Comparison of ENCODE assay signal across 14 cellular contexts in genomic region chr13:45333251-45333972, GRCh38. TPM values are rescaled to one million over a fixed set of nuclear protein-coding genes. Genes with fewer than 3 reads are reported as not detected.
DNase-seq lines count a peak whose midpoint lies in the region; ATAC-seq, FAIRE-seq and TF ChIP-seq lines count a peak whose summit lies in the region.
"Had no signal": no experiment of that assay in that cellular context is flagged by ENCODE, and none has a peak within 500 bp of the region (broad histone marks: within the 10 kb centered on the region; RNA-seq: fewer than 3 reads in every experiment).

No MANE protein-coding gene starts in this region.

- FAIRE-seq in pancreas (lab: Jason Lieb, UNC) = no peak

- H3K9me3 ChIP-seq in cardiac muscle cell (ENCODE audit: low read depth) (no peaks in the 10 kb centered on the region), heart left ventricle (no peaks in the 10 kb centered on the region), thoracic aorta (no peaks in the 10 kb centered on the region), pancreas (no peaks in the 10 kb centered on the region)
- H3K9me3 ChIP-seq in effector memory CD4-positive, alpha-beta T cell (ENCODE audit: control insufficient read depth, low read length) = no peaks in the 10 kb centered on the region
- H3K9me3 ChIP-seq: sigmoid colon had no signal

- DNase-seq in cardiac muscle cell (ENCODE audit: low read depth in 1 of 2, low spot score in 1 of 2) (no peak), heart left ventricle (no peak), NB4 (ENCODE audit: low read depth) (peak; percentile 49), thoracic aorta (ENCODE audit: low spot score) (no peak), NCI-H146 treated with DMSO at 0.1 percent for 48 hours (lab: John Stamatoyannopoulos, UW; ENCODE audit: unreplicated experiment) (no peak), pancreas (no peak)
- DNase-seq in effector memory CD4-positive, alpha-beta T cell = no peak
- DNase-seq: caudate nucleus; DMS153; foreskin keratinocyte; NCI-H1436; sigmoid colon; stimulated activated CD8-positive, alpha-beta memory T cell treated with anti-CD3 and anti-CD28 coated beads, Interleukin-4, amount 100 ng/mL, for 48 hours had no signal

- intact Hi-C loops in heart left ventricle (cut with DNase I) = no loop called here
- intact Hi-C loops in pancreas (cut with DNase I) = no loop called here

- ATAC-seq in heart left ventricle = no peak
- ATAC-seq in thoracic aorta (ENCODE audit: insufficient number of reproducible peaks, low FRiP score, low read depth) = no peak
- ATAC-seq in HG03045 (IDR thresholded peaks at IDR 0.05; ENCODE audit: unreplicated experiment) = no peak
- no peak for ATAC-seq in pancreas

- H3K4me3 ChIP-seq in cardiac muscle cell = no peak overlapping the region
- no peak overlapping the region for H3K4me3 ChIP-seq in heart left ventricle
- H3K4me3 ChIP-seq in NB4 (ENCODE audit: low read depth, low read length) = no peak overlapping the region
- no peak overlapping the region for H3K4me3 ChIP-seq in effector memory CD4-positive, alpha-beta T cell (ENCODE audit: insufficient read depth, low read depth, low read length, poor library complexity, severe bottlenecking)
- no peak overlapping the region for H3K4me3 ChIP-seq in thoracic aorta
- no peak overlapping the region for H3K4me3 ChIP-seq in pancreas
- H3K4me3 ChIP-seq: sigmoid colon had no signal

- TF ChIP-seq POLR2A in heart left ventricle (IDR thresholded peaks at IDR 0.05) (no peak), NB4 (IDR thresholded peaks at IDR 0.05; ENCODE audit: extremely low read depth, insufficient read length) (peak; percentile 16)

- H3K36me3 ChIP-seq in cardiac muscle cell (peaks cover 39% of the 10 kb centered on the region), heart left ventricle (peaks cover 0 to 55% (median 44%) of the 10 kb centered on the region in 9 donors), thoracic aorta (peaks cover 31% of the 10 kb centered on the region), pancreas (peaks cover 9 to 34% (median 15%) of the 10 kb centered on the region in 3 donors)
- H3K36me3 ChIP-seq in effector memory CD4-positive, alpha-beta T cell (ENCODE audit: control insufficient read depth, insufficient read depth, low read length) = peaks cover 26% of the 10 kb centered on the region

- 73 to 83% (median 78%) methylated on average over 3 of the region's 3 CpGs for WGBS in heart left ventricle, 4 donors
- WGBS in pancreas, 2 donors = 50 to 58% methylated on average over 3 of the region's 3 CpGs

- H3K27me3 ChIP-seq in cardiac muscle cell (no peaks in the 10 kb centered on the region), heart left ventricle (no peaks in the 10 kb centered on the region), thoracic aorta (replicated peaks; ENCODE audit: insufficient read depth) (no peaks in the 10 kb centered on the region), pancreas (no peaks in the 10 kb centered on the region)
- no peaks in the 10 kb centered on the region for H3K27me3 ChIP-seq in effector memory CD4-positive, alpha-beta T cell (replicated peaks; ENCODE audit: control insufficient read depth, insufficient read depth, low read length, poor library complexity, severe bottlenecking)
- H3K27me3 ChIP-seq: foreskin keratinocyte, sigmoid colon had no signal

- H3K4me1 ChIP-seq in cardiac muscle cell (ENCODE audit: low read depth) = peaks cover 3% of the 10 kb centered on the region
- H3K4me1 ChIP-seq in heart left ventricle = peaks cover 9 to 98% (median 80%) of the 10 kb centered on the region in 12 donors
- H3K4me1 ChIP-seq in effector memory CD4-positive, alpha-beta T cell (ENCODE audit: control insufficient read depth, insufficient read depth, low read length, poor library complexity, severe bottlenecking) = peaks cover 51% of the 10 kb centered on the region
- H3K4me1 ChIP-seq in thoracic aorta (ENCODE audit: control insufficient read depth in 1 of 2, low read depth in 2 of 2) = peaks cover 68 to 97% of the 10 kb centered on the region in 2 donors
- H3K4me1 ChIP-seq in pancreas = peaks cover 14 to 62% (median 25%) of the 10 kb centered on the region in 3 donors

- H3K27ac ChIP-seq in cardiac muscle cell (peak overlapping the region; percentile 39), heart left ventricle (peak overlapping the region in 4 of 12 donors; percentile 2 to 73 (median 28)), thoracic aorta (peak overlapping the region; percentile 31 to 36), pancreas (no peak overlapping the region)
- H3K27ac ChIP-seq in effector memory CD4-positive, alpha-beta T cell (ENCODE audit: insufficient read depth, low read length, poor library complexity, severe bottlenecking) = peak overlapping the region; percentile 32
- H3K27ac ChIP-seq: foreskin keratinocyte had no signal

- TF ChIP-seq CTCF in cardiac muscle cell (IDR thresholded peaks at IDR 0.05; ENCODE audit: low read depth, low read length) (no peak), heart left ventricle (IDR thresholded peaks at IDR 0.05) (no peak), NB4 (IDR thresholded peaks at IDR 0.05; ENCODE audit: low read depth, low read length) (no peak), thoracic aorta (IDR thresholded peaks at IDR 0.05) (no peak), pancreas (IDR thresholded peaks at IDR 0.05) (no peak)

RNA-seq across cellular contexts. Expression of gene TPT1, which starts 7.6 kb away (rescaled TPM):
- total RNA-seq in cardiac muscle cell (1,619 and 1,761 TPM in 2 replicates), heart left ventricle (1,000 to 10,000 TPM; 1,738 to 4,300 (median 3,888) TPM), thoracic aorta (1,000 to 10,000 TPM; 1,970 to 2,340 TPM), pancreas (1,000 to 10,000 TPM; 2,995 to 3,873 (median 3,563) TPM)
- polyA plus RNA-seq in cardiac muscle cell (823 and 843 TPM in 2 replicates), heart left ventricle (1,000 to 10,000 TPM; 6,619 to 7,117 TPM), pancreas (1,000 to 10,000 TPM; 3,587 to 4,358 TPM)

Comparison
In these comparisons a context has a peak if more than half of its experiments do, and no peak if none do; other contexts are left out.
1. H3K27ac ChIP-seq: peak in cardiac muscle cell (single experiment), effector memory CD4-positive, alpha-beta T cell (single experiment) and thoracic aorta (2 of 2); none in pancreas (0 of 4).